ENCODE assay signal across 16 cellular contexts in genomic region chr4:67151376-67152343, GRCh38.
DNase-seq lines count a peak whose midpoint lies in the region; ATAC-seq and TF ChIP-seq lines count a peak whose summit lies in the region.
"Had no signal": no experiment of that assay in that cellular context is flagged by ENCODE, and none has a peak within 500 bp of the region (broad histone marks: within the 10 kb centered on the region; RNA-seq: fewer than 3 reads in every experiment).

No MANE protein-coding gene starts in this region.

- H3K36me3 ChIP-seq in right atrium auricular region, result no peaks in the 10 kb centered on the region
- no peaks in the 10 kb centered on the region for H3K36me3 ChIP-seq in spleen
- no peaks in the 10 kb centered on the region for H3K36me3 ChIP-seq in colonic mucosa

- H3K27ac ChIP-seq in right atrium auricular region (no peak overlapping the region), spleen (no peak overlapping the region), colonic mucosa (no peak overlapping the region)
- H3K27ac ChIP-seq: HL-60, PC-9 had no signal

- no peak for ATAC-seq in Right ventricle myocardium inferior
- ATAC-seq in GM21367 (IDR thresholded peaks at IDR 0.05; ENCODE audit: unreplicated experiment), result no peak
- ATAC-seq: HCT116 had no signal

- no peak for TF ChIP-seq POLR2A in spleen (IDR thresholded peaks at IDR 0.05)

- H3K4me3 ChIP-seq in right atrium auricular region (no peak overlapping the region), spleen (no peak overlapping the region), colonic mucosa (no peak overlapping the region)
- H3K4me3 ChIP-seq: PC-9 had no signal

- 86 to 92% (median 87%) methylated on average over 14 to 45 of the region's 45 CpGs for WGBS in spleen, 5 donors

- TF ChIP-seq CTCF in right atrium auricular region (IDR thresholded peaks at IDR 0.05) (no peak), spleen (IDR thresholded peaks at IDR 0.05 in 8 of 11, conservative IDR thresholded peaks at IDR 0.05 in 3 of 11) (no peak), colonic mucosa (IDR thresholded peaks at IDR 0.05) (no peak)

- intact Hi-C loops in Right ventricle myocardium inferior (cut with DNase I), result no loop called here
- intact Hi-C loops in spleen (cut with DNase I; ENCODE audit: low total_unique reads), result no loop called here
- intact Hi-C loops in colonic mucosa (cut with DNase I), result no loop called here

- no peaks in the 10 kb centered on the region for H3K27me3 ChIP-seq in right atrium auricular region
- H3K27me3 ChIP-seq in spleen (replicated peaks in 1 of 7), result no peaks in the 10 kb centered on the region
- H3K27me3 ChIP-seq in colonic mucosa, result no peaks in the 10 kb centered on the region

- H3K9ac ChIP-seq in colonic mucosa (ENCODE audit: low read depth in 2 of 2, low read length in 2 of 2), result no peak overlapping the region

- H3K4me1 ChIP-seq in right atrium auricular region, result no peaks in the 10 kb centered on the region
- no peaks in the 10 kb centered on the region for H3K4me1 ChIP-seq in spleen
- no peaks in the 10 kb centered on the region for H3K4me1 ChIP-seq in colonic mucosa

- H3K9me3 ChIP-seq in right atrium auricular region (no peaks in the 10 kb centered on the region), spleen (peaks cover 0 to 8% (median 0%) of the 10 kb centered on the region in 8 donors), colonic mucosa (no peaks in the 10 kb centered on the region)

- peak; percentile 65 for DNase-seq in Right ventricle myocardium inferior (ENCODE audit: missing footprints)
- no peak for DNase-seq in right atrium auricular region (ENCODE audit: low spot score)
- peak; percentile 43 for DNase-seq in amniotic epithelial cell (ENCODE audit: low read depth)
- DNase-seq in left kidney (ENCODE audit: low read depth, low spot score), result peak; percentile 86
- peak; percentile 63 for DNase-seq in spleen
- no peak for DNase-seq in colonic mucosa
- DNase-seq in NCI-H1048 (lab: John Stamatoyannopoulos, UW), result no peak
- DNase-seq: CD4-positive, alpha-beta T cell; KBM-7; NCI-H1436 treated with DMSO at 0.1 percent for 48 hours; NCI-H2081; NCI-H774; PC-9 had no signal

Comparison
In these comparisons a context has a peak if more than half of its experiments do, and no peak if none do; other contexts are left out.
1. DNase-seq: peak in Right ventricle myocardium inferior (single experiment), amniotic epithelial cell (single experiment), left kidney (single experiment) and spleen (single experiment); none in right atrium auricular region (single experiment), colonic mucosa (single experiment) and NCI-H1048 (single experiment).